Comparison of ENCODE assay signal across 2 cellular contexts in the genomic region with DNA sequence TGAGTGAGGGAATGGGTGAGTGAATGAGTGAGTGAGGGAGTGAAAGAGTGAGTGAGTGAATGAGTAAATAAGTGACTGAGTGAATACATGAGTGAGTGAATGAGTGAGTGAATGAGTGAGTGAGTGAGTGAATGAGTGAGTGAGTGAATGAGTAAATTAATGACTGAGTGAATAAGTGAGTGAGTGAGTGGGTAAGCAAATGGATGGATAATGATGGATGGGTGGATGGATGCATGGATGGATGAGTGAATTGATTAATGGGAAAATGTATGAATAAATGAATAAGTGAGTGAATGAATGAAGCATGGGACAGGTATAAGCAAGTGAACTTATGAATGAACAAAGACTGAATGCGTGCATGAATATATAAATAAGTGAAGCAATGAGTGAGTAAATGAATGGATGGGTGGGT.
TF ChIP-seq lines count a peak whose summit lies in the region.

No MANE protein-coding gene starts in this region.

TF ChIP-seq in A549, 52 proteins besides CTCF, POLR2A, EP300 and RAD21:
- 0 out of 2 replicates have a peak, but pooled peaks have one; percentile 29 for TF ChIP-seq KDM1A (IDR thresholded peaks at IDR 0.05; ENCODE audit: low read depth)
- TF ChIP-seq, protein P1, sequence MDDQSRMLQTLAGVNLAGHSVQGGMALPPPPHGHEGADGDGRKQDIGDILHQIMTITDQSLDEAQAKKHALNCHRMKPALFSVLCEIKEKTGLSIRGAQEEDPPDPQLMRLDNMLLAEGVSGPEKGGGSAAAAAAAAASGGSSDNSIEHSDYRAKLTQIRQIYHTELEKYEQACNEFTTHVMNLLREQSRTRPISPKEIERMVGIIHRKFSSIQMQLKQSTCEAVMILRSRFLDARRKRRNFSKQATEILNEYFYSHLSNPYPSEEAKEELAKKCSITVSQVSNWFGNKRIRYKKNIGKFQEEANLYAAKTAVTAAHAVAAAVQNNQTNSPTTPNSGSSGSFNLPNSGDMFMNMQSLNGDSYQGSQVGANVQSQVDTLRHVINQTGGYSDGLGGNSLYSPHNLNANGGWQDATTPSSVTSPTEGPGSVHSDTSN (IDR thresholded peaks at IDR 0.05): no peak
- TF ChIP-seq RFX5 (IDR thresholded peaks at IDR 0.05): no peak

TF ChIP-seq in GM12878, 131 proteins besides CTCF, POLR2A, EP300 and RAD21:
- TF ChIP-seq JUND (IDR thresholded peaks at IDR 0.05; ENCODE audit: low read depth, low read length) (no peak), TCF12 (IDR thresholded peaks at IDR 0.05; ENCODE audit: low read depth, low read length) (no peak), IKZF1 (conservative IDR thresholded peaks at IDR 0.05) (no peak), BCL11A (IDR thresholded peaks at IDR 0.05; ENCODE audit: low read depth, low read length) (no peak), RB1 (IDR thresholded peaks at IDR 0.05; ENCODE audit: borderline replicate concordance) (no peak), ETV6 (conservative IDR thresholded peaks at IDR 0.05 in 1 of 2, IDR thresholded peaks at IDR 0.05 in 1 of 2; ENCODE audit: borderline replicate concordance in 1 of 2, low read depth in 1 of 2) (no peak), KAT2A (conservative IDR thresholded peaks at IDR 0.05; ENCODE audit: control insufficient read depth, low read depth, low read length) (no peak), ZNF217 (IDR thresholded peaks at IDR 0.05) (no peak), NR2F1 (conservative IDR thresholded peaks at IDR 0.05) (no peak), NBN (IDR thresholded peaks at IDR 0.05) (0 out of 2 replicates have a peak, but pooled peaks have one; percentile 10), ZBED1 (IDR thresholded peaks at IDR 0.05; ENCODE audit: borderline replicate concordance) (no peak), SMAD1 (IDR thresholded peaks at IDR 0.05; ENCODE audit: low read depth, partially characterized antibody) (no peak), MTA3 (IDR thresholded peaks at IDR 0.05; ENCODE audit: borderline replicate concordance, low read length) (no peak), STAT3 (IDR thresholded peaks at IDR 0.05; ENCODE audit: low read depth, low read length) (no peak), ZNF24 (IDR thresholded peaks at IDR 0.05) (peak; percentile 98)
- TF ChIP-seq, protein P2, sequence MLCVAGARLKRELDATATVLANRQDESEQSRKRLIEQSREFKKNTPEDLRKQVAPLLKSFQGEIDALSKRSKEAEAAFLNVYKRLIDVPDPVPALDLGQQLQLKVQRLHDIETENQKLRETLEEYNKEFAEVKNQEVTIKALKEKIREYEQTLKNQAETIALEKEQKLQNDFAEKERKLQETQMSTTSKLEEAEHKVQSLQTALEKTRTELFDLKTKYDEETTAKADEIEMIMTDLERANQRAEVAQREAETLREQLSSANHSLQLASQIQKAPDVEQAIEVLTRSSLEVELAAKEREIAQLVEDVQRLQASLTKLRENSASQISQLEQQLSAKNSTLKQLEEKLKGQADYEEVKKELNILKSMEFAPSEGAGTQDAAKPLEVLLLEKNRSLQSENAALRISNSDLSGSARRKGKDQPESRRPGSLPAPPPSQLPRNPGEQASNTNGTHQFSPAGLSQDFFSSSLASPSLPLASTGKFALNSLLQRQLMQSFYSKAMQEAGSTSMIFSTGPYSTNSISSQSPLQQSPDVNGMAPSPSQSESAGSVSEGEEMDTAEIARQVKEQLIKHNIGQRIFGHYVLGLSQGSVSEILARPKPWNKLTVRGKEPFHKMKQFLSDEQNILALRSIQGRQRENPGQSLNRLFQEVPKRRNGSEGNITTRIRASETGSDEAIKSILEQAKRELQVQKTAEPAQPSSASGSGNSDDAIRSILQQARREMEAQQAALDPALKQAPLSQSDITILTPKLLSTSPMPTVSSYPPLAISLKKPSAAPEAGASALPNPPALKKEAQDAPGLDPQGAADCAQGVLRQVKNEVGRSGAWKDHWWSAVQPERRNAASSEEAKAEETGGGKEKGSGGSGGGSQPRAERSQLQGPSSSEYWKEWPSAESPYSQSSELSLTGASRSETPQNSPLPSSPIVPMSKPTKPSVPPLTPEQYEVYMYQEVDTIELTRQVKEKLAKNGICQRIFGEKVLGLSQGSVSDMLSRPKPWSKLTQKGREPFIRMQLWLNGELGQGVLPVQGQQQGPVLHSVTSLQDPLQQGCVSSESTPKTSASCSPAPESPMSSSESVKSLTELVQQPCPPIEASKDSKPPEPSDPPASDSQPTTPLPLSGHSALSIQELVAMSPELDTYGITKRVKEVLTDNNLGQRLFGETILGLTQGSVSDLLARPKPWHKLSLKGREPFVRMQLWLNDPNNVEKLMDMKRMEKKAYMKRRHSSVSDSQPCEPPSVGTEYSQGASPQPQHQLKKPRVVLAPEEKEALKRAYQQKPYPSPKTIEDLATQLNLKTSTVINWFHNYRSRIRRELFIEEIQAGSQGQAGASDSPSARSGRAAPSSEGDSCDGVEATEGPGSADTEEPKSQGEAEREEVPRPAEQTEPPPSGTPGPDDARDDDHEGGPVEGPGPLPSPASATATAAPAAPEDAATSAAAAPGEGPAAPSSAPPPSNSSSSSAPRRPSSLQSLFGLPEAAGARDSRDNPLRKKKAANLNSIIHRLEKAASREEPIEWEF (IDR thresholded peaks at IDR 0.05; ENCODE audit: insufficient replicate concordance, low read depth, low read length): no peak
- TF ChIP-seq, protein P3, sequence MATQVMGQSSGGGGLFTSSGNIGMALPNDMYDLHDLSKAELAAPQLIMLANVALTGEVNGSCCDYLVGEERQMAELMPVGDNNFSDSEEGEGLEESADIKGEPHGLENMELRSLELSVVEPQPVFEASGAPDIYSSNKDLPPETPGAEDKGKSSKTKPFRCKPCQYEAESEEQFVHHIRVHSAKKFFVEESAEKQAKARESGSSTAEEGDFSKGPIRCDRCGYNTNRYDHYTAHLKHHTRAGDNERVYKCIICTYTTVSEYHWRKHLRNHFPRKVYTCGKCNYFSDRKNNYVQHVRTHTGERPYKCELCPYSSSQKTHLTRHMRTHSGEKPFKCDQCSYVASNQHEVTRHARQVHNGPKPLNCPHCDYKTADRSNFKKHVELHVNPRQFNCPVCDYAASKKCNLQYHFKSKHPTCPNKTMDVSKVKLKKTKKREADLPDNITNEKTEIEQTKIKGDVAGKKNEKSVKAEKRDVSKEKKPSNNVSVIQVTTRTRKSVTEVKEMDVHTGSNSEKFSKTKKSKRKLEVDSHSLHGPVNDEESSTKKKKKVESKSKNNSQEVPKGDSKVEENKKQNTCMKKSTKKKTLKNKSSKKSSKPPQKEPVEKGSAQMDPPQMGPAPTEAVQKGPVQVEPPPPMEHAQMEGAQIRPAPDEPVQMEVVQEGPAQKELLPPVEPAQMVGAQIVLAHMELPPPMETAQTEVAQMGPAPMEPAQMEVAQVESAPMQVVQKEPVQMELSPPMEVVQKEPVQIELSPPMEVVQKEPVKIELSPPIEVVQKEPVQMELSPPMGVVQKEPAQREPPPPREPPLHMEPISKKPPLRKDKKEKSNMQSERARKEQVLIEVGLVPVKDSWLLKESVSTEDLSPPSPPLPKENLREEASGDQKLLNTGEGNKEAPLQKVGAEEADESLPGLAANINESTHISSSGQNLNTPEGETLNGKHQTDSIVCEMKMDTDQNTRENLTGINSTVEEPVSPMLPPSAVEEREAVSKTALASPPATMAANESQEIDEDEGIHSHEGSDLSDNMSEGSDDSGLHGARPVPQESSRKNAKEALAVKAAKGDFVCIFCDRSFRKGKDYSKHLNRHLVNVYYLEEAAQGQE (IDR thresholded peaks at IDR 0.05; ENCODE audit: low read depth, low read length): no peak
- TF ChIP-seq, protein P4, sequence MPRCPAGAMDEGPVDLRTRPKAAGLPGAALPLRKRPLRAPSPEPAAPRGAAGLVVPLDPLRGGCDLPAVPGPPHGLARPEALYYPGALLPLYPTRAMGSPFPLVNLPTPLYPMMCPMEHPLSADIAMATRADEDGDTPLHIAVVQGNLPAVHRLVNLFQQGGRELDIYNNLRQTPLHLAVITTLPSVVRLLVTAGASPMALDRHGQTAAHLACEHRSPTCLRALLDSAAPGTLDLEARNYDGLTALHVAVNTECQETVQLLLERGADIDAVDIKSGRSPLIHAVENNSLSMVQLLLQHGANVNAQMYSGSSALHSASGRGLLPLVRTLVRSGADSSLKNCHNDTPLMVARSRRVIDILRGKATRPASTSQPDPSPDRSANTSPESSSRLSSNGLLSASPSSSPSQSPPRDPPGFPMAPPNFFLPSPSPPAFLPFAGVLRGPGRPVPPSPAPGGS (IDR thresholded peaks at IDR 0.05; ENCODE audit: borderline replicate concordance, insufficient read depth, low read depth, low read length, poor library complexity, severe bottlenecking): peak; percentile 72
